Comparison of ENCODE assay signal across 1 cellular context in the genomic region with DNA sequence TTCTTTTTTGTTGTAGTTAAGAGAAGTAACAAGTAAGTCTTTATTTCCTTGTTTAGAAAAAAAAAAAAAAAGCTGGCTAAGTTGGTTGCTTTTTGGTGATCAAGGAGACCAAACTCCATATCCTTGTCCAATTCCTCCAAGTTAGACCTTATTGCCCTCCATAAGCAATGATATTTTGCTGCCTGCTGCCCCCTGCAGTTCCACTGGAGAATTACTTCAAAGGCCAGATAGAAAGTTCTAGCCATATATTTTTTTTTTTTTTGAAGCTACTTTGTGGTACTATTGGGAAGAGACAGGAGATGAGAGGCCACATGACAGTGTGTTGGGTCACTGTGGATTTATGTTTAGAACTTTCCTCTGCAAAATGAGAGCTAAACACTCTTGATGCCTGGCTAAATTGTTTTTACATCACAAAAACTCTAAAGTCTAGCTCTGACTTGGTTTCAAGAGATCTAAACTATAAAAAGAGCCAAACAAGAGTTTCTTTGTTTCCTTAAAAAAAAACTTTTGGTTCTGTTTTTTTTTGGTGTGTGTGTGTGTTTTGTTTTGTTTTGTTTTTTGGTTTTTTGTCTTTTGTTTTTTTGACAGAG.
A peak's percentile ranks its signal among the peaks of the same experiment; 100 is the strongest.
TF ChIP-seq lines count a peak whose summit lies in the region.

No MANE protein-coding gene starts in this region.

TF ChIP-seq in GM12878, 131 proteins besides CTCF, POLR2A, EP300 and RAD21 (continued from another document):
- TF ChIP-seq, protein P1, sequence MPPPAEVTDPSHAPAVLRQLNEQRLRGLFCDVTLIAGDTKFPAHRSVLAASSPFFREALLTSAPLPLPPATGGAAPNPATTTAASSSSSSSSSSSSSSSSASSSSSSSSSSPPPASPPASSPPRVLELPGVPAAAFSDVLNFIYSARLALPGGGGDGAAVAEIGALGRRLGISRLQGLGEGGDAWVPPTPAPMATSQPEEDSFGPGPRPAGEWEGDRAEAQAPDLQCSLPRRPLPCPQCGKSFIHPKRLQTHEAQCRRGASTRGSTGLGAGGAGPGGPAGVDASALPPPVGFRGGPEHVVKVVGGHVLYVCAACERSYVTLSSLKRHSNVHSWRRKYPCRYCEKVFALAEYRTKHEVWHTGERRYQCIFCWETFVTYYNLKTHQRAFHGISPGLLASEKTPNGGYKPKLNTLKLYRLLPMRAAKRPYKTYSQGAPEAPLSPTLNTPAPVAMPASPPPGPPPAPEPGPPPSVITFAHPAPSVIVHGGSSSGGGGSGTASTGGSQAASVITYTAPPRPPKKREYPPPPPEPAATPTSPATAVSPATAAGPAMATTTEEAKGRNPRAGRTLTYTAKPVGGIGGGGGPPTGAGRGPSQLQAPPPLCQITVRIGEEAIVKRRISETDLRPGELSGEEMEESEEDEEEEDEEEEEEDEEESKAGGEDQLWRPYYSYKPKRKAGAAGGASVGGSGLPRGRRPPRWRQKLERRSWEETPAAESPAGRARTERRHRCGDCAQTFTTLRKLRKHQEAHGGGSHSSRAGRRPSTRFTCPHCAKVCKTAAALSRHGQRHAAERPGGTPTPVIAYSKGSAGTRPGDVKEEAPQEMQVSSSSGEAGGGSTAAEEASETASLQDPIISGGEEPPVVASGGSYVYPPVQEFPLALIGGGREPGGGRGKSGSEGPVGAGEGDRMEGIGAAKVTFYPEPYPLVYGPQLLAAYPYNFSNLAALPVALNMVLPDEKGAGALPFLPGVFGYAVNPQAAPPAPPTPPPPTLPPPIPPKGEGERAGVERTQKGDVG (CRISPR knock-in tag; IDR thresholded peaks at IDR 0.05) = no peak
- TF ChIP-seq YY1 (IDR thresholded peaks at IDR 0.05; ENCODE audit: low read depth, low read length) = 0 out of 2 replicates have a peak, but pooled peaks have one; percentile 15
